Comparison of ENCODE assay signal across 11 cellular contexts in genomic region chr2:190948671-190949070, GRCh38.
DNase-seq lines count a peak whose midpoint lies in the region; ATAC-seq, FAIRE-seq and TF ChIP-seq lines count a peak whose summit lies in the region.
"Had no signal": no experiment of that assay in that cellular context is flagged by ENCODE, and none has a peak within 500 bp of the region (broad histone marks: within the 10 kb centered on the region; RNA-seq: fewer than 3 reads in every experiment).

No MANE protein-coding gene starts in this region.

- DNase-seq in AG20443 (ENCODE audit: low spot score), result peak; percentile 25
- peak; percentile 26 for DNase-seq in astrocyte of the cerebellum (ENCODE audit: low read depth)
- DNase-seq in HepG2 (ENCODE audit: low spot score), result no peak
- DNase-seq in NCI-H2081 treated with DMSO at 0.1 percent for 48 hours (lab: John Stamatoyannopoulos, UW), result no peak
- no peak for DNase-seq in ecto neural progenitor cell (ENCODE audit: low spot score)
- no peak for DNase-seq in activated gamma-delta T cell treated with Interleukin-2 at 50 U/mL for 16 hours
- DNase-seq: activated CD8-positive, alpha-beta memory T cell treated with anti-CD3 and anti-CD28 coated beads, Interleukin-2, amount 10 ng/mL, durations not matched to agents 7 days and 5 days; dorsolateral prefrontal cortex; MM.1S had no signal

- ATAC-seq in HepG2, result peak; percentile 13; the same call in 2 of the 3 replicates
- no peak for ATAC-seq in GM21381 (IDR thresholded peaks at IDR 0.05; ENCODE audit: unreplicated experiment)

- no peak overlapping the region for H3K4me2 ChIP-seq in HepG2 (ENCODE audit: low read depth, low read length)

- H3K27me3 ChIP-seq in HepG2 (ENCODE audit: control insufficient read depth in 1 of 2, insufficient read depth in 2 of 2, low read length in 2 of 2), result no peaks in the 10 kb centered on the region
- H3K27me3 ChIP-seq: dorsolateral prefrontal cortex had no signal

- H3K9ac ChIP-seq in HepG2 (ENCODE audit: insufficient read depth, low read depth, low read length), result no peak overlapping the region

- H3K27ac ChIP-seq in HEK293 (ENCODE audit: extremely low read depth, low read depth, low read length) (no peak overlapping the region), HepG2 (ENCODE audit: extremely low read length, insufficient read depth, low read length) (no peak overlapping the region)

- CTCF ChIA-PET in HEK293 (lab: Yijun Ruan, JAX) (interaction anchor here (0.5 to 2.9 kb wide), 5 partner anchors 14 to 157 kb away, joined by 3 to 11 read pairs (median 4); no protein-coding TSS in a partner anchor), HepG2 (lab: Yijun Ruan, JAX; ENCODE audit: low intra/inter-chr PET ratio, low total read pairs) (no interaction called here)

- H3K9me3 ChIP-seq in HEK293 (ENCODE audit: control insufficient read depth, insufficient read depth, low read depth, low read length) (no peaks in the 10 kb centered on the region), HepG2 (ENCODE audit: low read length) (no peaks in the 10 kb centered on the region)

- WGBS in HepG2 (ENCODE audit: low lambda C conversion rate), result 94% methylated on average over 2 of the region's 2 CpGs

- intact Hi-C loops in HepG2 (cut with micrococcal nuclease; ENCODE audit: unreplicated experiment), result no loop called here

- H4K20me1 ChIP-seq in HepG2 (ENCODE audit: insufficient read depth, low read length), result no peaks in the 10 kb centered on the region

- H3K4me3 ChIP-seq in HEK293 (ENCODE audit: low read depth, low read length) (no peak overlapping the region), astrocyte of the cerebellum (ENCODE audit: low read depth, low read length) (no peak overlapping the region), HepG2 (replicated peaks in 1 of 3; ENCODE audit: insufficient read depth in 1 of 3, low read depth in 2 of 3, low read length in 3 of 3) (no peak overlapping the region)
- H3K4me3 ChIP-seq: dorsolateral prefrontal cortex had no signal

- BruUV-seq in HepG2 (replicated peaks; lab: Mats Ljungman, UMichigan), result no TSS peak

- FAIRE-seq in HepG2 (lab: Jason Lieb, UNC), result no peak

- POLR2A ChIA-PET in HEK293 (lab: Yijun Ruan, JAX), result interaction anchor here (1.9 to 3.5 kb wide), 2 partner anchors 31 to 68 kb away, joined by 9 to 18 read pairs; partner anchors contain the start of gene GLS
- POLR2A ChIA-PET in HepG2 (lab: Yijun Ruan, JAX), result no interaction called here

- no peaks in the 10 kb centered on the region for H3K79me2 ChIP-seq in HepG2 (ENCODE audit: insufficient read depth, low read length)

- no peak for TF ChIP-seq POLR2A in HepG2 (IDR thresholded peaks at IDR 0.05; ENCODE audit: insufficient read depth in 1 of 2, low read depth in 2 of 2, low read length in 2 of 2)

- no peak for TF ChIP-seq RAD21 in HepG2 (CRISPR knock-in tag; IDR thresholded peaks at IDR 0.05)

- TF ChIP-seq CTCF in HEK293 (tag by site-specific recombination; IDR thresholded peaks at IDR 0.05) (no peak), astrocyte of the cerebellum (IDR thresholded peaks at IDR 0.05; ENCODE audit: low read depth, low read length, missing control alignments) (no peak), HepG2 (CRISPR knock-in tag; IDR thresholded peaks at IDR 0.05) (no peak)

- TF ChIP-seq EP300 in HepG2 (IDR thresholded peaks at IDR 0.05; ENCODE audit: low read depth in 2 of 2, low read length in 2 of 2), result no peak
- TF ChIP-seq EP300 in HepG2 (CRISPR knock-in tag; IDR thresholded peaks at IDR 0.05; ENCODE audit: borderline replicate concordance), result no peak

- in situ Hi-C loops in astrocyte of the cerebellum (cut with HindIII; ENCODE audit: low sequenced_read_pairs), result no loop called here
- in situ Hi-C loops in HepG2 (cut with HindIII; ENCODE audit: extremely low pct_ligation_motif_present, low pct_unique_long_range_greater_than_20kb), result no loop called here

- H2AFZ ChIP-seq in HepG2 (ENCODE audit: low read length), result no peak overlapping the region

- H3K4me1 ChIP-seq in HEK293 (ENCODE audit: control insufficient read depth, insufficient read depth, low read length) (peaks cover 6% of the 10 kb centered on the region), HepG2 (ENCODE audit: insufficient read depth, low read length) (peaks cover 12% of the 10 kb centered on the region)

- H3K36me3 ChIP-seq in HEK293 (ENCODE audit: control insufficient read depth in 2 of 2, insufficient read depth in 1 of 2, low read length in 2 of 2) (no peaks in the 10 kb centered on the region), HepG2 (replicated peaks in 1 of 2; ENCODE audit: control insufficient read depth in 1 of 2, insufficient read depth in 2 of 2, low read length in 2 of 2) (no peaks in the 10 kb centered on the region)

TF ChIP-seq in HEK293, 187 proteins besides CTCF, POLR2A, EP300 and RAD21 (continues in another document):
- TF ChIP-seq ZBTB49 (tag by site-specific recombination; IDR thresholded peaks at IDR 0.05; ENCODE audit: low read depth), result no peak

TF ChIP-seq in HepG2, 621 proteins besides CTCF, POLR2A, EP300 and RAD21:
- no peak for TF ChIP-seq ZFP41 (CRISPR knock-in tag; IDR thresholded peaks at IDR 0.05; ENCODE audit: borderline replicate concordance)
- TF ChIP-seq HNF1A (IDR thresholded peaks at IDR 0.05; ENCODE audit: low read depth), result no peak
- no peak for TF ChIP-seq HNF1A (CRISPR knock-in tag; IDR thresholded peaks at IDR 0.05; ENCODE audit: borderline replicate concordance)
- TF ChIP-seq POLR2G (IDR thresholded peaks at IDR 0.05; ENCODE audit: low read depth, low read length), result 0 out of 2 replicates have a peak, but pooled peaks have one; percentile 10
- no peak for TF ChIP-seq ZNF639 (CRISPR knock-in tag; conservative IDR thresholded peaks at IDR 0.05)

Comparison
In these comparisons a context has a peak if more than half of its experiments do, and no peak if none do; other contexts are left out.
1. DNase-seq: peak in AG20443 (single experiment) and astrocyte of the cerebellum (single experiment); none in HepG2 (single experiment), NCI-H2081 treated with DMSO at 0.1 percent for 48 hours (single experiment), ecto neural progenitor cell (single experiment) and activated gamma-delta T cell treated with Interleukin-2 at 50 U/mL for 16 hours (single experiment).